Comparison of ENCODE assay signal across 8 cellular contexts in genomic region chr2:11123856-11124759, GRCh38. TPM values are rescaled to one million over a fixed set of nuclear protein-coding genes. Genes with fewer than 3 reads are reported as not detected.
A peak's percentile ranks its signal among the peaks of the same experiment; 100 is the strongest.
DNase-seq lines count a peak whose midpoint lies in the region; ATAC-seq and TF ChIP-seq lines count a peak whose summit lies in the region.

No MANE protein-coding gene starts in this region.

- DNase-seq in GM13976 (ENCODE audit: low spot score) (peak; percentile 85), MG63 (peak; percentile 30), RKO (ENCODE audit: low spot score) (peak; percentile 31), foreskin fibroblast (peak; percentile 25 to 76), prostate gland (ENCODE audit: low spot score) (peak; percentile 47)
- DNase-seq in activated T-helper 2 cell treated with anti-CD3 and anti-CD28 coated beads, Interferon-gamma antibody, Interleukin-2, Interleukin-4, amounts not matched to agents 10 μg/mL and 5 μg/mL and 100 μg/mL, durations not matched to agents 14 hours and 24 hours and 36 hours (ENCODE audit: low spot score), result peak; percentile 56

- in situ Hi-C loops in GM13976 (cut with MboI; ENCODE audit: low sequenced_read_pairs, unreplicated experiment), result no loop called here

- no peaks in the 10 kb centered on the region for H3K9me3 Mint-ChIP-seq in activated T-helper 2 cell treated with anti-CD3 and anti-CD28 coated beads, Interferon-gamma antibody, Interleukin-2, Interleukin-4, amounts not matched to agents 10 μg/mL and 5 μg/mL and 100 μg/mL, durations not matched to agents 14 hours and 24 hours and 36 hours

- H3K4me3 Mint-ChIP-seq in activated T-helper 2 cell treated with anti-CD3 and anti-CD28 coated beads, Interferon-gamma antibody, Interleukin-2, Interleukin-4, amounts not matched to agents 10 μg/mL and 5 μg/mL and 100 μg/mL, durations not matched to agents 14 hours and 24 hours and 36 hours (ENCODE audit: low read depth), result no peak overlapping the region

- no peak overlapping the region for H3K27ac Mint-ChIP-seq in activated T-helper 2 cell treated with anti-CD3 and anti-CD28 coated beads, Interferon-gamma antibody, Interleukin-2, Interleukin-4, amounts not matched to agents 10 μg/mL and 5 μg/mL and 100 μg/mL, durations not matched to agents 14 hours and 24 hours and 36 hours

- no peaks in the 10 kb centered on the region for H3K27me3 ChIP-seq in MG63
- no peaks in the 10 kb centered on the region for H3K27me3 ChIP-seq in prostate gland (replicated peaks; ENCODE audit: insufficient read depth)

- H3K9me3 ChIP-seq in MG63 (no peaks in the 10 kb centered on the region), prostate gland (no peaks in the 10 kb centered on the region)

- H3K4me1 Mint-ChIP-seq in activated T-helper 2 cell treated with anti-CD3 and anti-CD28 coated beads, Interferon-gamma antibody, Interleukin-2, Interleukin-4, amounts not matched to agents 10 μg/mL and 5 μg/mL and 100 μg/mL, durations not matched to agents 14 hours and 24 hours and 36 hours (ENCODE audit: low read depth), result peaks cover 6% of the 10 kb centered on the region

- peaks cover 28% of the 10 kb centered on the region for H3K27me3 Mint-ChIP-seq in activated T-helper 2 cell treated with anti-CD3 and anti-CD28 coated beads, Interferon-gamma antibody, Interleukin-2, Interleukin-4, amounts not matched to agents 10 μg/mL and 5 μg/mL and 100 μg/mL, durations not matched to agents 14 hours and 24 hours and 36 hours (ENCODE audit: low read depth)

- H3K36me3 ChIP-seq in MG63 (no peaks in the 10 kb centered on the region), prostate gland (no peaks in the 10 kb centered on the region)

- H3K27ac ChIP-seq in prostate gland, result no peak overlapping the region

- ATAC-seq in HG03521 (IDR thresholded peaks at IDR 0.05; ENCODE audit: unreplicated experiment) (no peak), HG03039 (IDR thresholded peaks at IDR 0.05; ENCODE audit: unreplicated experiment) (no peak)

- WGBS in prostate gland, result 62% methylated on average over 41 of the region's 41 CpGs

- no peaks in the 10 kb centered on the region for H3K36me3 Mint-ChIP-seq in activated T-helper 2 cell treated with anti-CD3 and anti-CD28 coated beads, Interferon-gamma antibody, Interleukin-2, Interleukin-4, amounts not matched to agents 10 μg/mL and 5 μg/mL and 100 μg/mL, durations not matched to agents 14 hours and 24 hours and 36 hours (ENCODE audit: low read depth)

- intact Hi-C loops in activated T-helper 2 cell treated with anti-CD3 and anti-CD28 coated beads, Interferon-gamma antibody, Interleukin-2, Interleukin-4, amounts not matched to agents 10 μg/mL and 5 μg/mL and 100 μg/mL, durations not matched to agents 14 hours and 24 hours and 36 hours (cut with micrococcal nuclease), result loop anchor here (1.0 kb wide), 1 partner anchor 289 kb away; no protein-coding TSS in a partner anchor
- intact Hi-C loops in prostate gland (cut with DNase I), result loop anchor here (1.0 to 5.0 kb wide), 2 partner anchors 212 to 292 kb away; partner anchors contain the start of gene KCNF1

- peak; percentile 81 for TF ChIP-seq CTCF in GM13976 (IDR thresholded peaks at IDR 0.05; ENCODE audit: borderline replicate concordance, control extremely low read depth, extremely low read depth, insufficient read depth, missing control alignments)
- TF ChIP-seq CTCF in foreskin fibroblast (IDR thresholded peaks at IDR 0.05; ENCODE audit: low read depth, low read length), result peak; percentile 93
- peak; percentile 51 to 83 (median 76) for TF ChIP-seq CTCF in prostate gland (IDR thresholded peaks at IDR 0.05)

- H3K4me1 ChIP-seq in prostate gland (replicated peaks), result no peaks in the 10 kb centered on the region

- no peak overlapping the region for H3K4me3 ChIP-seq in MG63
- no peak overlapping the region for H3K4me3 ChIP-seq in foreskin fibroblast (ENCODE audit: low read depth in 1 of 2, low read length in 2 of 2)
- no peak overlapping the region for H3K4me3 ChIP-seq in prostate gland

- no peak for TF ChIP-seq POLR2A in prostate gland (IDR thresholded peaks at IDR 0.05)

RNA-seq across cellular contexts. Expression of gene SLC66A3, which starts 31.2 kb away (rescaled TPM):
- 7.7 and 30.4 TPM in 2 replicates for total RNA-seq in MG63 (2014; rRNA removed; shearing (Covaris generic); ENCODE audit: low replicate concordance)
- total RNA-seq in activated T-helper 2 cell treated with anti-CD3 and anti-CD28 coated beads, Interferon-gamma antibody, Interleukin-2, Interleukin-4, amounts not matched to agents 10 μg/mL and 5 μg/mL and 100 μg/mL, durations not matched to agents 14 hours and 24 hours and 36 hours, result 10.0 and 10.3 TPM in 2 replicates
- total RNA-seq in prostate gland, result 10 to 100 TPM; 50.6 to 77.4 TPM

Comparison
In these comparisons a context has a peak if more than half of its experiments do, and no peak if none do; other contexts are left out.
1. DNase-seq: peak in every context shown above with its lines; median percentile 85 in GM13976; 56 in activated T-helper 2 cell treated with anti-CD3 and anti-CD28 coated beads, Interferon-gamma antibody, Interleukin-2, Interleukin-4, amounts not matched to agents 10 μg/mL and 5 μg/mL and 100 μg/mL, durations not matched to agents 14 hours and 24 hours and 36 hours; 50 in foreskin fibroblast; 47 in prostate gland; 31 in RKO; 30 in MG63.